Comparison of ENCODE assay signal across 10 cellular contexts in the genomic region with DNA sequence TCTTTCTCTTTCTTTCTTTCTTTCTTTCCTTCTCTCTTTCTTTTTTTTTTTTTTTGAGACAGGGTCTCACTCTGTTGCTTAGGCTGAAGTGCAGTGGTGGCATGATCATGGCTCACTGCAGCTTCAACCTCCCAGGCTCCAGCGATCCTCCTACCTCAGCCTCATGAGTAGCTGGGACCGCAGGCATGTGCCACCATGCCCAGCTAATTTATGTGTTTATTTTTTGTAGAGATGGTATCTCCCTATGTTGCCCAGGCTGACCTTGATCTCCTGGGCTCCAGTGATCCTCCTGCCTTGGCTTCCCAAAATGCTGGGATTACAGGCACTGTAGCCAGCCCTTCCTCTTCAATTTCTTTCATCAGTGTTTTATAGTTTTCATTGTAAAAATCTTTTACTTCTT. TPM values are rescaled to one million over a fixed set of nuclear protein-coding genes. Genes with fewer than 3 reads are reported as not detected.
DNase-seq lines count a peak whose midpoint lies in the region; ATAC-seq and TF ChIP-seq lines count a peak whose summit lies in the region.
"Not testable (repeated sequence)": the region's sequence is repeated elsewhere in the genome, so short reads cannot be mapped to it uniquely, and the experiment has no call there.
"Had no signal": no experiment of that assay in that cellular context is flagged by ENCODE, and none has a peak within 500 bp of the region (broad histone marks: within the 10 kb centered on the region; RNA-seq: fewer than 3 reads in every experiment).

No MANE protein-coding gene starts in this region.

- H3K9me3 Mint-ChIP-seq in glutamatergic neuron (ENCODE audit: unreplicated experiment); progenitor cell of endocrine pancreas (ENCODE audit: low read depth); type B pancreatic cell: not testable (repeated sequence)

- not testable (repeated sequence) for H3K4me3 ChIP-seq in HEK293 (ENCODE audit: low read depth, low read length)

- not testable (repeated sequence) for H3K9me3 ChIP-seq in HEK293 (ENCODE audit: control insufficient read depth, insufficient read depth, low read depth, low read length)

- H3K4me1 Mint-ChIP-seq in glutamatergic neuron (ENCODE audit: low read depth, unreplicated experiment); progenitor cell of endocrine pancreas (ENCODE audit: low read depth); type B pancreatic cell (ENCODE audit: unreplicated experiment): not testable (repeated sequence)

- not testable (repeated sequence) for H3K27ac ChIP-seq in HEK293 (ENCODE audit: extremely low read depth, low read depth, low read length)
- peak overlapping the region; percentile 7; the same call in 1 of the 2 replicates for H3K27ac ChIP-seq in VCaP

- H3K27ac Mint-ChIP-seq in glutamatergic neuron (ENCODE audit: unreplicated experiment) (peak overlapping the region; percentile 6), progenitor cell of endocrine pancreas (peak overlapping the region; percentile 50)
- H3K27ac Mint-ChIP-seq in type B pancreatic cell = not testable (repeated sequence)

- TF ChIP-seq CTCF in HEK293 (tag by site-specific recombination; IDR thresholded peaks at IDR 0.05); VCaP (conservative IDR thresholded peaks at IDR 0.05); glutamatergic neuron (IDR thresholded peaks at IDR 0.05; ENCODE audit: partially characterized antibody, unreplicated experiment); progenitor cell of endocrine pancreas (IDR thresholded peaks at IDR 0.05; ENCODE audit: unreplicated experiment); type B pancreatic cell (conservative IDR thresholded peaks at IDR 0.05): not testable (repeated sequence)

- not testable (repeated sequence) for H3K4me1 ChIP-seq in HEK293 (ENCODE audit: control insufficient read depth, insufficient read depth, low read length)

- POLR2A ChIA-PET in HEK293 (lab: Yijun Ruan, JAX) = interaction anchor here (0.7 kb wide), 1 partner anchor 54 kb away, joined by 3 read pairs; no protein-coding TSS in a partner anchor

- not testable (repeated sequence) for H3K4me3 Mint-ChIP-seq in glutamatergic neuron (ENCODE audit: unreplicated experiment); progenitor cell of endocrine pancreas (ENCODE audit: low read depth); type B pancreatic cell

- CTCF ChIA-PET in HEK293 (lab: Yijun Ruan, JAX) = interaction anchor here (0.9 kb wide), 1 partner anchor 13 kb away, joined by 3 read pairs; no protein-coding TSS in a partner anchor

- ATAC-seq in left lobe of liver = not testable (repeated sequence)

- DNase-seq in glutamatergic neuron; progenitor cell of endocrine pancreas (ENCODE audit: low spot score, unreplicated experiment): not testable (repeated sequence)
- DNase-seq in left lobe of liver (ENCODE audit: low spot score) = peak; percentile 19
- DNase-seq in type B pancreatic cell (ENCODE audit: extremely low spot score, unreplicated experiment) = peak; percentile 15

- H3K36me3 Mint-ChIP-seq in glutamatergic neuron (ENCODE audit: unreplicated experiment); progenitor cell of endocrine pancreas (ENCODE audit: insufficient read depth); type B pancreatic cell: not testable (repeated sequence)

- H3K27me3 Mint-ChIP-seq in glutamatergic neuron (ENCODE audit: unreplicated experiment); progenitor cell of endocrine pancreas; type B pancreatic cell: not testable (repeated sequence)

- not testable (repeated sequence) for H3K36me3 ChIP-seq in HEK293 (ENCODE audit: control insufficient read depth in 2 of 2, insufficient read depth in 1 of 2, low read length in 2 of 2)

TF ChIP-seq in HEK293, 187 proteins besides CTCF, POLR2A, EP300 and RAD21:
- TF ChIP-seq, protein P1, sequence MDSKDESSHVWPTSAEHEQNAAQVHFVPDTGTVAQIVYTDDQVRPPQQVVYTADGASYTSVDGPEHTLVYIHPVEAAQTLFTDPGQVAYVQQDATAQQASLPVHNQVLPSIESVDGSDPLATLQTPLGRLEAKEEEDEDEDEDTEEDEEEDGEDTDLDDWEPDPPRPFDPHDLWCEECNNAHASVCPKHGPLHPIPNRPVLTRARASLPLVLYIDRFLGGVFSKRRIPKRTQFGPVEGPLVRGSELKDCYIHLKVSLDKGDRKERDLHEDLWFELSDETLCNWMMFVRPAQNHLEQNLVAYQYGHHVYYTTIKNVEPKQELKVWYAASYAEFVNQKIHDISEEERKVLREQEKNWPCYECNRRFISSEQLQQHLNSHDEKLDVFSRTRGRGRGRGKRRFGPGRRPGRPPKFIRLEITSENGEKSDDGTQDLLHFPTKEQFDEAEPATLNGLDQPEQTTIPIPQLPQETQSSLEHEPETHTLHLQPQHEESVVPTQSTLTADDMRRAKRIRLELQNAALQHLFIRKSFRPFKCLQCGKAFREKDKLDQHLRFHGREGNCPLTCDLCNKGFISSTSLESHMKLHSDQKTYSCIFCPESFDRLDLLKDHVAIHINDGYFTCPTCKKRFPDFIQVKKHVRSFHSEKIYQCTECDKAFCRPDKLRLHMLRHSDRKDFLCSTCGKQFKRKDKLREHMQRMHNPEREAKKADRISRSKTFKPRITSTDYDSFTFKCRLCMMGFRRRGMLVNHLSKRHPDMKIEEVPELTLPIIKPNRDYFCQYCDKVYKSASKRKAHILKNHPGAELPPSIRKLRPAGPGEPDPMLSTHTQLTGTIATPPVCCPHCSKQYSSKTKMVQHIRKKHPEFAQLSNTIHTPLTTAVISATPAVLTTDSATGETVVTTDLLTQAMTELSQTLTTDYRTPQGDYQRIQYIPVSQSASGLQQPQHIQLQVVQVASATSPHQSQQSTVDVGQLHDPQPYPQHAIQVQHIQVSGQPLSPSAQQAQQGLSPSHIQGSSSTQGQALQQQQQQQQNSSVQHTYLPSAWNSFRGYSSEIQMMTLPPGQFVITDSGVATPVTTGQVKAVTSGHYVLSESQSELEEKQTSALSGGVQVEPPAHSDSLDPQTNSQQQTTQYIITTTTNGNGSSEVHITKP (tag by site-specific recombination; IDR thresholded peaks at IDR 0.05) = peak; percentile 85

RNA-seq across cellular contexts. Expression of a gene that starts 24.0 kb away (rescaled TPM):
- total RNA-seq in glutamatergic neuron (ENCODE audit: unreplicated experiment) (97.2 TPM), left lobe of liver (70.4 TPM), progenitor cell of endocrine pancreas (42.7 and 46.4 TPM in 2 replicates), type B pancreatic cell (ENCODE audit: low replicate concordance) (75.7 and 79.7 TPM in 2 replicates)

RNA-seq across cellular contexts. Expression of a gene that starts 30.6 kb away (rescaled TPM):
- total RNA-seq in glutamatergic neuron (ENCODE audit: unreplicated experiment) = 1,047 TPM
- total RNA-seq in left lobe of liver = 0.15 TPM
- total RNA-seq in progenitor cell of endocrine pancreas = 79.2 and 87.4 TPM in 2 replicates
- total RNA-seq in type B pancreatic cell (ENCODE audit: low replicate concordance) = 19.2 and 114 TPM in 2 replicates
- total RNA-seq: A673; Calu3; CD4-positive, alpha-beta memory T cell; CD4-positive, CD25-positive, alpha-beta regulatory T cell had no signal

Comparison
In these comparisons a context has a peak if more than half of its experiments do, and no peak if none do; other contexts are left out.
1. RNA of a gene that starts 30.6 kb away (total RNA-seq): 1,047 TPM in glutamatergic neuron (single experiment), 19.2 to 114 TPM in type B pancreatic cell and 79.2 to 87.4 TPM in progenitor cell of endocrine pancreas; 0.15 TPM in left lobe of liver (single experiment); every median in the first group is over 10 times any median in the second.